In the genomic region with DNA sequence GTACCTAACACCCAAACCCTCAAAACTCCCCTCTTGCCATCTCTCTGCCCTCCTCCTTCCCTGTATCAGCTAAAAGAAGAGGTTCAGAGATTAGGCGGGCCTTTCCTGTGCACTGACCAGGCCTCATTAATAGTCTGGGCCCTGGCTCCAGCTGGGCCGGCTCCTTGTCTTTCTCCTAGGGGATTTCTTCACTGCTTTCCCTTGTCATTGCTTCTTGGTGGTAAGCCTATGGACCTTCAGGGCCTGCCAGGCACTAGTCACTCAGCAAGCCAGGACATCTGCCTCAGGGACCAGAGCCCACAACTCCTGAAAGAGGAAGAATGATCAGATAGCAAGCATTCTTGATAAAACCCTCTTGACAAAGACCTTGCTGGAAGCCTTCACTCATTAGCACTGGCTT, we compare ENCODE assay signal across 22 cellular contexts.
"Had no signal": no experiment of that assay in that cellular context is flagged by ENCODE, and none has a peak within 500 bp of the region (broad histone marks: within the 10 kb centered on the region; RNA-seq: fewer than 3 reads in every experiment).

No MANE protein-coding gene starts in this region.

- H3K27me3 ChIP-seq: ascending aorta, esophagus squamous epithelium, suprapubic skin, vagina had no signal

- ATAC-seq: activated CD8-positive, alpha-beta memory T cell treated with anti-CD3 and anti-CD28 coated beads, Interleukin-2, amount 10 ng/mL, durations not matched to agents 7 days and 5 days; natural killer cell; stimulated activated naive CD8-positive, alpha-beta T cell treated with anti-CD3 and anti-CD28 coated beads, Interleukin-15, amount 100 ng/mL, for 72 hours had no signal

- H3K36me3 Mint-ChIP-seq: natural killer cell had no signal

- H3K27ac Mint-ChIP-seq: activated B cell treated with CpG ODN at 0.5 μM for 24 hours; activated CD4-positive, alpha-beta memory T cell treated with anti-CD3 and anti-CD28 coated beads, Interleukin-2, amount 10 ng/mL, durations not matched to agents 7 days and 5 days; activated CD8-positive, alpha-beta memory T cell treated with anti-CD3 and anti-CD28 coated beads, Interleukin-2, amount 10 ng/mL, durations not matched to agents 7 days and 5 days; activated T-helper 2 cell treated with anti-CD3 and anti-CD28 coated beads, Interferon-gamma antibody, Interleukin-2, Interleukin-4, amounts not matched to agents 10 μg/mL and 5 μg/mL and 100 μg/mL, durations not matched to agents 14 hours and 24 hours and 36 hours; dendritic cell treated with granulocyte-macrophage colony-stimulating factor and Interleukin-4, amounts not matched to agents 40 ng/mL and 50 ng/mL, for 4 days; immature natural killer cell; natural killer cell had no signal

- DNase-seq: activated B cell treated with CpG ODN at 0.5 μM for 24 hours; activated CD4-positive, alpha-beta memory T cell treated with anti-CD3 and anti-CD28 coated beads, Interleukin-2, amount 10 ng/mL, durations not matched to agents 7 days and 5 days; activated CD4-positive, alpha-beta T cell treated with anti-CD3 and anti-CD28 coated beads for 48 hours; activated CD8-positive, alpha-beta memory T cell treated with anti-CD3 and anti-CD28 coated beads, Interleukin-2, amount 10 ng/mL, durations not matched to agents 7 days and 5 days; activated naive CD4-positive, alpha-beta T cell treated with Interleukin-2 at 50 U/mL for 16 hours; effector memory CD4-positive, alpha-beta T cell; esophagus squamous epithelium; immature natural killer cell; kidney glomerular epithelial cell; natural killer cell; nucleus accumbens; posterior cingulate gyrus; stimulated activated CD4-positive, alpha-beta T cell treated with anti-CD3 and anti-CD28 coated beads, Interleukin-2, amount 100 ng/mL, for 48 hours; stimulated activated naive CD8-positive, alpha-beta T cell treated with anti-CD3 and anti-CD28 coated beads, Interleukin-15, amount 100 ng/mL, for 72 hours; T-helper 2 cell; trophoblast cell had no signal

- H3K4me3 ChIP-seq: ascending aorta, esophagus squamous epithelium, skin epidermis, suprapubic skin, vagina had no signal

- H3K9me3 Mint-ChIP-seq: activated B cell treated with CpG ODN at 0.5 μM for 24 hours; activated CD4-positive, alpha-beta memory T cell treated with anti-CD3 and anti-CD28 coated beads, Interleukin-2, amount 10 ng/mL, durations not matched to agents 7 days and 5 days; activated T-helper 2 cell treated with anti-CD3 and anti-CD28 coated beads, Interferon-gamma antibody, Interleukin-2, Interleukin-4, amounts not matched to agents 10 μg/mL and 5 μg/mL and 100 μg/mL, durations not matched to agents 14 hours and 24 hours and 36 hours; dendritic cell treated with granulocyte-macrophage colony-stimulating factor and Interleukin-4, amounts not matched to agents 40 ng/mL and 50 ng/mL, for 4 days; immature natural killer cell; natural killer cell; stimulated activated naive CD8-positive, alpha-beta T cell treated with anti-CD3 and anti-CD28 coated beads, Interleukin-15, amount 100 ng/mL, for 72 hours had no signal

- H3K4me3 Mint-ChIP-seq: activated B cell treated with CpG ODN at 0.5 μM for 24 hours; activated CD4-positive, alpha-beta memory T cell treated with anti-CD3 and anti-CD28 coated beads, Interleukin-2, amount 10 ng/mL, durations not matched to agents 7 days and 5 days; activated CD8-positive, alpha-beta memory T cell treated with anti-CD3 and anti-CD28 coated beads, Interleukin-2, amount 10 ng/mL, durations not matched to agents 7 days and 5 days; dendritic cell treated with granulocyte-macrophage colony-stimulating factor and Interleukin-4, amounts not matched to agents 40 ng/mL and 50 ng/mL, for 4 days; immature natural killer cell; natural killer cell; stimulated activated naive CD8-positive, alpha-beta T cell treated with anti-CD3 and anti-CD28 coated beads, Interleukin-15, amount 100 ng/mL, for 72 hours had no signal

- H3K27me3 Mint-ChIP-seq: activated B cell treated with CpG ODN at 0.5 μM for 24 hours; activated CD4-positive, alpha-beta memory T cell treated with anti-CD3 and anti-CD28 coated beads, Interleukin-2, amount 10 ng/mL, durations not matched to agents 7 days and 5 days; activated CD8-positive, alpha-beta memory T cell treated with anti-CD3 and anti-CD28 coated beads, Interleukin-2, amount 10 ng/mL, durations not matched to agents 7 days and 5 days; dendritic cell treated with granulocyte-macrophage colony-stimulating factor and Interleukin-4, amounts not matched to agents 40 ng/mL and 50 ng/mL, for 4 days; stimulated activated naive CD8-positive, alpha-beta T cell treated with anti-CD3 and anti-CD28 coated beads, Interleukin-15, amount 100 ng/mL, for 72 hours had no signal

- H3K9me3 ChIP-seq: ascending aorta, esophagus squamous epithelium, suprapubic skin, vagina had no signal

- H3K4me1 ChIP-seq: suprapubic skin, vagina had no signal

- H3K4me1 Mint-ChIP-seq: activated CD4-positive, alpha-beta memory T cell treated with anti-CD3 and anti-CD28 coated beads, Interleukin-2, amount 10 ng/mL, durations not matched to agents 7 days and 5 days; activated CD8-positive, alpha-beta memory T cell treated with anti-CD3 and anti-CD28 coated beads, Interleukin-2, amount 10 ng/mL, durations not matched to agents 7 days and 5 days; immature natural killer cell; natural killer cell; stimulated activated naive CD8-positive, alpha-beta T cell treated with anti-CD3 and anti-CD28 coated beads, Interleukin-15, amount 100 ng/mL, for 72 hours had no signal

- H3K27ac ChIP-seq: ascending aorta, esophagus squamous epithelium, skin epidermis, suprapubic skin, vagina had no signal
